ENCODE assay signal across 2 cellular contexts in the genomic region with DNA sequence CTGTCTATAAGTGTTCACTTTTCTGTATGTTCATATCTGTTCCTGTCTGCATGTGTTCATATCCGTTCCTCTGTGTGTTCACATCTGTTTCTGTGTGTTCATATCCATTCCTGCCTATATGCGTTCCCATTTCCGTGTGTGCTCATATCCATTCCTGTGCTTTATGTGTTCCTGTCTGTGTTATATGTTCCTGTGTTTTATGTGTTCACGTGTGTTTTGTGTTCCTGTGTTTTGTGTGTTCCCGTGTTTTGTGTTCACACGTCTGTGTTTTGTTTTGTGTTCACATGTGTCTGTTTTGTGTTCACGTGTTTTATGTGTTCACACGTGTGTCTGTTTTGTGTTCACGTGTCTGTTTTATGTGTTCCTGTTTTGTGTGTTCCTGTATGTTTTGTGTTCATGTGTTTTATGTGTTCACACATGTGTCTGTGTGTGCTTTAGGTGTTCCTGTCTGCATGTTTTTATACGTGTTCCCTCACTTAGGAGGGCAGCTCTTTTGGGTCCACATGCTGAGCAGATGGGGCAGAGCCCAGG.
TF ChIP-seq lines count a peak whose summit lies in the region.

No MANE protein-coding gene starts in this region.

TF ChIP-seq in HepG2, 621 proteins besides CTCF, POLR2A, EP300 and RAD21:
- no peak for TF ChIP-seq ADNP (CRISPR knock-in tag; IDR thresholded peaks at IDR 0.05)
- TF ChIP-seq, protein P1, sequence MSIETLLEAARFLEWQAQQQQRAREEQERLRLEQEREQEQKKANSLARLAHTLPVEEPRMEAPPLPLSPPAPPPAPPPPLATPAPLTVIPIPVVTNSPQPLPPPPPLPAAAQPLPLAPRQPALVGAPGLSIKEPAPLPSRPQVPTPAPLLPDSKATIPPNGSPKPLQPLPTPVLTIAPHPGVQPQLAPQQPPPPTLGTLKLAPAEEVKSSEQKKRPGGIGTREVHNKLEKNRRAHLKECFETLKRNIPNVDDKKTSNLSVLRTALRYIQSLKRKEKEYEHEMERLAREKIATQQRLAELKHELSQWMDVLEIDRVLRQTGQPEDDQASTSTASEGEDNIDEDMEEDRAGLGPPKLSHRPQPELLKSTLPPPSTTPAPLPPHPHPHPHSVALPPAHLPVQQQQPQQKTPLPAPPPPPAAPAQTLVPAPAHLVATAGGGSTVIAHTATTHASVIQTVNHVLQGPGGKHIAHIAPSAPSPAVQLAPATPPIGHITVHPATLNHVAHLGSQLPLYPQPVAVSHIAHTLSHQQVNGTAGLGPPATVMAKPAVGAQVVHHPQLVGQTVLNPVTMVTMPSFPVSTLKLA (IDR thresholded peaks at IDR 0.05), result peak; percentile 100

TF ChIP-seq in H1, 55 proteins besides CTCF, POLR2A, EP300 and RAD21:
- TF ChIP-seq CBX8 (IDR thresholded peaks at IDR 0.05; ENCODE audit: borderline replicate concordance, low read depth, low read length) (no peak), KDM1A (IDR thresholded peaks at IDR 0.05; ENCODE audit: borderline replicate concordance, low read length) (no peak), CHD2 (IDR thresholded peaks at IDR 0.05; ENCODE audit: low read length) (no peak), POLR2AphosphoS5 (IDR thresholded peaks at IDR 0.05; ENCODE audit: low read depth, low read length) (no peak), SIX5 (IDR thresholded peaks at IDR 0.05; ENCODE audit: low read depth, low read length) (no peak), BCL11A (IDR thresholded peaks at IDR 0.05; ENCODE audit: low read depth in 2 of 2, low read length in 2 of 2) (no peak), NANOG (IDR thresholded peaks at IDR 0.05; ENCODE audit: insufficient read depth, low read depth, low read length, poor library complexity, severe bottlenecking) (no peak), ASH2L (IDR thresholded peaks at IDR 0.05; ENCODE audit: low read length) (no peak), MAFK (IDR thresholded peaks at IDR 0.05; ENCODE audit: low read depth, low read length) (no peak), CREB1 (IDR thresholded peaks at IDR 0.05) (no peak), SIRT6 (IDR thresholded peaks at IDR 0.05; ENCODE audit: low read length) (no peak)
